In genomic region chr2:231706731-231707624, GRCh38 we compare ENCODE assay signal across 1 cellular context.
TF ChIP-seq lines count a peak whose summit lies in the region.

No MANE protein-coding gene starts in this region.

TF ChIP-seq in HepG2, 621 proteins besides CTCF, POLR2A, EP300 and RAD21 (continued from another document and continues in another):
- TF ChIP-seq ZNF512B (CRISPR knock-in tag; IDR thresholded peaks at IDR 0.05; ENCODE audit: borderline replicate concordance): no peak
- no peak for TF ChIP-seq KDM4B (CRISPR knock-in tag; IDR thresholded peaks at IDR 0.05)
- TF ChIP-seq, protein P1, sequence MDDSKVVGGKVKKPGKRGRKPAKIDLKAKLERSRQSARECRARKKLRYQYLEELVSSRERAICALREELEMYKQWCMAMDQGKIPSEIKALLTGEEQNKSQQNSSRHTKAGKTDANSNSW (CRISPR knock-in tag; IDR thresholded peaks at IDR 0.05; ENCODE audit: borderline replicate concordance): peak; percentile 95; the same call in 1 of the 2 replicates
- 0 out of 2 replicates have a peak, but pooled peaks have one; percentile 50 for TF ChIP-seq ZNF253 (CRISPR knock-in tag; IDR thresholded peaks at IDR 0.05; ENCODE audit: borderline replicate concordance)
- TF ChIP-seq SUZ12 (IDR thresholded peaks at IDR 0.05; ENCODE audit: low read depth, low read length): no peak
- TF ChIP-seq, protein P2, sequence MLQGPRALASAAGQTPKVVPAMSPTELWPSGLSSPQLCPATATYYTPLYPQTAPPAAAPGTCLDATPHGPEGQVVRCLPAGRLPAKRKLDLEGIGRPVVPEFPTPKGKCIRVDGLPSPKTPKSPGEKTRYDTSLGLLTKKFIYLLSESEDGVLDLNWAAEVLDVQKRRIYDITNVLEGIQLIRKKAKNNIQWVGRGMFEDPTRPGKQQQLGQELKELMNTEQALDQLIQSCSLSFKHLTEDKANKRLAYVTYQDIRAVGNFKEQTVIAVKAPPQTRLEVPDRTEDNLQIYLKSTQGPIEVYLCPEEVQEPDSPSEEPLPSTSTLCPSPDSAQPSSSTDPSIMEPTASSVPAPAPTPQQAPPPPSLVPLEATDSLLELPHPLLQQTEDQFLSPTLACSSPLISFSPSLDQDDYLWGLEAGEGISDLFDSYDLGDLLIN (CRISPR knock-in tag; IDR thresholded peaks at IDR 0.05; ENCODE audit: borderline replicate concordance): no peak
- TF ChIP-seq, protein P3, sequence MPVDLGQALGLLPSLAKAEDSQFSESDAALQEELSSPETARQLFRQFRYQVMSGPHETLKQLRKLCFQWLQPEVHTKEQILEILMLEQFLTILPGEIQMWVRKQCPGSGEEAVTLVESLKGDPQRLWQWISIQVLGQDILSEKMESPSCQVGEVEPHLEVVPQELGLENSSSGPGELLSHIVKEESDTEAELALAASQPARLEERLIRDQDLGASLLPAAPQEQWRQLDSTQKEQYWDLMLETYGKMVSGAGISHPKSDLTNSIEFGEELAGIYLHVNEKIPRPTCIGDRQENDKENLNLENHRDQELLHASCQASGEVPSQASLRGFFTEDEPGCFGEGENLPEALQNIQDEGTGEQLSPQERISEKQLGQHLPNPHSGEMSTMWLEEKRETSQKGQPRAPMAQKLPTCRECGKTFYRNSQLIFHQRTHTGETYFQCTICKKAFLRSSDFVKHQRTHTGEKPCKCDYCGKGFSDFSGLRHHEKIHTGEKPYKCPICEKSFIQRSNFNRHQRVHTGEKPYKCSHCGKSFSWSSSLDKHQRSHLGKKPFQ (CRISPR knock-in tag; IDR thresholded peaks at IDR 0.05; ENCODE audit: insufficient replicate concordance): peak; percentile 9
- TF ChIP-seq KLF9 (CRISPR knock-in tag; IDR thresholded peaks at IDR 0.05; ENCODE audit: low read depth): no peak
- TF ChIP-seq HOXA9 (CRISPR knock-in tag; IDR thresholded peaks at IDR 0.05; ENCODE audit: borderline replicate concordance): peak; percentile 73; the same call in 1 of the 2 replicates
- TF ChIP-seq ZNF432 (CRISPR knock-in tag; IDR thresholded peaks at IDR 0.05; ENCODE audit: borderline replicate concordance): peak; percentile 89; the same call in 1 of the 2 replicates
- TF ChIP-seq, protein P4, sequence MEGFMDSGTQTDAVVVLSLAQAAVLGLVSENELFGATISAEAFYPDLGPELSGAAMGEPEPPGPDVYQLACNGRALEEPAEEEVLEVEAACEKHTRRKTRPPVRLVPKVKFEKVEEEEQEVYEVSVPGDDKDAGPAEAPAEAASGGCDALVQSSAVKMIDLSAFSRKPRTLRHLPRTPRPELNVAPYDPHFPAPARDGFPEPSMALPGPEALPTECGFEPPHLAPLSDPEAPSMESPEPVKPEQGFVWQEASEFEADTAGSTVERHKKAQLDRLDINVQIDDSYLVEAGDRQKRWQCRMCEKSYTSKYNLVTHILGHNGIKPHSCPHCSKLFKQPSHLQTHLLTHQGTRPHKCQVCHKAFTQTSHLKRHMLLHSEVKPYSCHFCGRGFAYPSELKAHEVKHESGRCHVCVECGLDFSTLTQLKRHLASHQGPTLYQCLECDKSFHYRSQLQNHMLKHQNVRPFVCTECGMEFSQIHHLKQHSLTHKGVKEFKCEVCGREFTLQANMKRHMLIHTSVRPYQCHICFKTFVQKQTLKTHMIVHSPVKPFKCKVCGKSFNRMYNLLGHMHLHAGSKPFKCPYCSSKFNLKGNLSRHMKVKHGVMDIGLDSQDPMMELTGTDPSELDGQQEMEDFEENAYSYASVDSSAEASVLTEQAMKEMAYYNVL (CRISPR knock-in tag; IDR thresholded peaks at IDR 0.05; ENCODE audit: borderline replicate concordance): peak; percentile 52; the same call in 1 of the 2 replicates
- no peak for TF ChIP-seq CBX2 (IDR thresholded peaks at IDR 0.05; ENCODE audit: low read depth, low read length)
- no peak for TF ChIP-seq CBX2 (CRISPR knock-in tag; IDR thresholded peaks at IDR 0.05; ENCODE audit: low read depth)
- peak; percentile 87 for TF ChIP-seq TGIF2 (CRISPR knock-in tag; IDR thresholded peaks at IDR 0.05)
- TF ChIP-seq, protein P5, sequence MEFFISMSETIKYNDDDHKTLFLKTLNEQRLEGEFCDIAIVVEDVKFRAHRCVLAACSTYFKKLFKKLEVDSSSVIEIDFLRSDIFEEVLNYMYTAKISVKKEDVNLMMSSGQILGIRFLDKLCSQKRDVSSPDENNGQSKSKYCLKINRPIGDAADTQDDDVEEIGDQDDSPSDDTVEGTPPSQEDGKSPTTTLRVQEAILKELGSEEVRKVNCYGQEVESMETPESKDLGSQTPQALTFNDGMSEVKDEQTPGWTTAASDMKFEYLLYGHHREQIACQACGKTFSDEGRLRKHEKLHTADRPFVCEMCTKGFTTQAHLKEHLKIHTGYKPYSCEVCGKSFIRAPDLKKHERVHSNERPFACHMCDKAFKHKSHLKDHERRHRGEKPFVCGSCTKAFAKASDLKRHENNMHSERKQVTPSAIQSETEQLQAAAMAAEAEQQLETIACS (CRISPR knock-in tag; IDR thresholded peaks at IDR 0.05): peak; percentile 78
- TF ChIP-seq CENPX (CRISPR knock-in tag; IDR thresholded peaks at IDR 0.05): no peak
- 0 out of 2 replicates have a peak, but pooled peaks have one; percentile 78 for TF ChIP-seq CHD4 (IDR thresholded peaks at IDR 0.05; ENCODE audit: borderline replicate concordance, low read length)
- no peak for TF ChIP-seq NFE2L2 (IDR thresholded peaks at IDR 0.05; ENCODE audit: low read length)
- peak; percentile 53 for TF ChIP-seq ZNF770 (CRISPR knock-in tag; IDR thresholded peaks at IDR 0.05)
- no peak for TF ChIP-seq ZNF382 (CRISPR knock-in tag; IDR thresholded peaks at IDR 0.05; ENCODE audit: borderline replicate concordance)
- no peak for TF ChIP-seq SMARCE1 (IDR thresholded peaks at IDR 0.05; ENCODE audit: borderline replicate concordance)
- no peak for TF ChIP-seq XBP1 (CRISPR knock-in tag; IDR thresholded peaks at IDR 0.05)
- TF ChIP-seq IKZF4 (CRISPR knock-in tag; IDR thresholded peaks at IDR 0.05; ENCODE audit: borderline replicate concordance, low read depth, not compliant biosample characterization): peak; percentile 35
- TF ChIP-seq PHF20 (CRISPR knock-in tag; IDR thresholded peaks at IDR 0.05): peak; percentile 72
- peak; percentile 99 for TF ChIP-seq NFYB (CRISPR knock-in tag; IDR thresholded peaks at IDR 0.05)
- peak; percentile 93; the same call in 1 of the 2 replicates for TF ChIP-seq ZNF333 (CRISPR knock-in tag; IDR thresholded peaks at IDR 0.05; ENCODE audit: borderline replicate concordance)
- TF ChIP-seq ZBTB7B (CRISPR knock-in tag; IDR thresholded peaks at IDR 0.05): peak; percentile 13; the same call in 1 of the 2 replicates
- TF ChIP-seq IRX3 (CRISPR knock-in tag; IDR thresholded peaks at IDR 0.05; ENCODE audit: borderline replicate concordance, low read depth): peak; percentile 68; the same call in 1 of the 2 replicates
- TF ChIP-seq JUNB (CRISPR knock-in tag; IDR thresholded peaks at IDR 0.05; ENCODE audit: borderline replicate concordance): peak; percentile 78; the same call in 1 of the 2 replicates
- TF ChIP-seq ZNF619 (CRISPR knock-in tag; IDR thresholded peaks at IDR 0.05): peak; percentile 32; the same call in 1 of the 2 replicates
- TF ChIP-seq, protein P6, sequence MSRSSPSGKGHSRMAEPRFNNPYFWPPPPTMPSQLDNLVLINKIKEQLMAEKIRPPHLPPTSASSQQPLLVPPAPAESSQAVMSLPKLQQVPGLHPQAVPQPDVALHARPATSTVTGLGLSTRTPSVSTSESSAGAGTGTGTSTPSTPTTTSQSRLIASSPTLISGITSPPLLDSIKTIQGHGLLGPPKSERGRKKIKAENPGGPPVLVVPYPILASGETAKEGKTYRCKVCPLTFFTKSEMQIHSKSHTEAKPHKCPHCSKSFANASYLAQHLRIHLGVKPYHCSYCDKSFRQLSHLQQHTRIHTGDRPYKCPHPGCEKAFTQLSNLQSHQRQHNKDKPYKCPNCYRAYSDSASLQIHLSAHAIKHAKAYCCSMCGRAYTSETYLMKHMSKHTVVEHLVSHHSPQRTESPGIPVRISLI (CRISPR knock-in tag; IDR thresholded peaks at IDR 0.05; ENCODE audit: borderline replicate concordance): no peak
- TF ChIP-seq ZSCAN20 (CRISPR knock-in tag; IDR thresholded peaks at IDR 0.05; ENCODE audit: borderline replicate concordance): no peak
- 0 out of 2 replicates have a peak, but pooled peaks have one; percentile 34 for TF ChIP-seq RFX5 (IDR thresholded peaks at IDR 0.05; ENCODE audit: low read depth, low read length)
- TF ChIP-seq SMC3 (IDR thresholded peaks at IDR 0.05; ENCODE audit: low read length): no peak
- TF ChIP-seq, protein P7, sequence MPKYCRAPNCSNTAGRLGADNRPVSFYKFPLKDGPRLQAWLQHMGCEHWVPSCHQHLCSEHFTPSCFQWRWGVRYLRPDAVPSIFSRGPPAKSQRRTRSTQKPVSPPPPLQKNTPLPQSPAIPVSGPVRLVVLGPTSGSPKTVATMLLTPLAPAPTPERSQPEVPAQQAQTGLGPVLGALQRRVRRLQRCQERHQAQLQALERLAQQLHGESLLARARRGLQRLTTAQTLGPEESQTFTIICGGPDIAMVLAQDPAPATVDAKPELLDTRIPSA (CRISPR knock-in tag; IDR thresholded peaks at IDR 0.05; ENCODE audit: borderline replicate concordance): no peak
- no peak for TF ChIP-seq FOXP1 (IDR thresholded peaks at IDR 0.05)
- TF ChIP-seq FOXP1 (CRISPR knock-in tag; IDR thresholded peaks at IDR 0.05): no peak
- TF ChIP-seq, protein P8, sequence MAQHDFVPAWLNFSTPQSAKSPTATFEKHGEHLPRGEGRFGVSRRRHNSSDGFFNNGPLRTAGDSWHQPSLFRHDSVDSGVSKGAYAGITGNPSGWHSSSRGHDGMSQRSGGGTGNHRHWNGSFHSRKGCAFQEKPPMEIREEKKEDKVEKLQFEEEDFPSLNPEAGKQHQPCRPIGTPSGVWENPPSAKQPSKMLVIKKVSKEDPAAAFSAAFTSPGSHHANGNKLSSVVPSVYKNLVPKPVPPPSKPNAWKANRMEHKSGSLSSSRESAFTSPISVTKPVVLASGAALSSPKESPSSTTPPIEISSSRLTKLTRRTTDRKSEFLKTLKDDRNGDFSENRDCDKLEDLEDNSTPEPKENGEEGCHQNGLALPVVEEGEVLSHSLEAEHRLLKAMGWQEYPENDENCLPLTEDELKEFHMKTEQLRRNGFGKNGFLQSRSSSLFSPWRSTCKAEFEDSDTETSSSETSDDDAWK (CRISPR knock-in tag; IDR thresholded peaks at IDR 0.05): no peak
- TF ChIP-seq, protein P9, sequence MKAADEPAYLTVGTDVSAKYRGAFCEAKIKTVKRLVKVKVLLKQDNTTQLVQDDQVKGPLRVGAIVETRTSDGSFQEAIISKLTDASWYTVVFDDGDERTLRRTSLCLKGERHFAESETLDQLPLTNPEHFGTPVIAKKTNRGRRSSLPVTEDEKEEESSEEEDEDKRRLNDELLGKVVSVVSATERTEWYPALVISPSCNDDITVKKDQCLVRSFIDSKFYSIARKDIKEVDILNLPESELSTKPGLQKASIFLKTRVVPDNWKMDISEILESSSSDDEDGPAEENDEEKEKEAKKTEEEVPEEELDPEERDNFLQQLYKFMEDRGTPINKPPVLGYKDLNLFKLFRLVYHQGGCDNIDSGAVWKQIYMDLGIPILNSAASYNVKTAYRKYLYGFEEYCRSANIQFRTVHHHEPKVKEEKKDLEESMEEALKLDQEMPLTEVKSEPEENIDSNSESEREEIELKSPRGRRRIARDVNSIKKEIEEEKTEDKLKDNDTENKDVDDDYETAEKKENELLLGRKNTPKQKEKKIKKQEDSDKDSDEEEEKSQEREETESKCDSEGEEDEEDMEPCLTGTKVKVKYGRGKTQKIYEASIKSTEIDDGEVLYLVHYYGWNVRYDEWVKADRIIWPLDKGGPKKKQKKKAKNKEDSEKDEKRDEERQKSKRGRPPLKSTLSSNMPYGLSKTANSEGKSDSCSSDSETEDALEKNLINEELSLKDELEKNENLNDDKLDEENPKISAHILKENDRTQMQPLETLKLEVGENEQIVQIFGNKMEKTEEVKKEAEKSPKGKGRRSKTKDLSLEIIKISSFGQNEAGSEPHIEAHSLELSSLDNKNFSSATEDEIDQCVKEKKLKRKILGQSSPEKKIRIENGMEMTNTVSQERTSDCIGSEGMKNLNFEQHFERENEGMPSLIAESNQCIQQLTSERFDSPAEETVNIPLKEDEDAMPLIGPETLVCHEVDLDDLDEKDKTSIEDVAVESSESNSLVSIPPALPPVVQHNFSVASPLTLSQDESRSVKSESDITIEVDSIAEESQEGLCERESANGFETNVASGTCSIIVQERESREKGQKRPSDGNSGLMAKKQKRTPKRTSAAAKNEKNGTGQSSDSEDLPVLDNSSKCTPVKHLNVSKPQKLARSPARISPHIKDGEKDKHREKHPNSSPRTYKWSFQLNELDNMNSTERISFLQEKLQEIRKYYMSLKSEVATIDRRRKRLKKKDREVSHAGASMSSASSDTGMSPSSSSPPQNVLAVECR (CRISPR knock-in tag; IDR thresholded peaks at IDR 0.05; ENCODE audit: borderline replicate concordance): peak; percentile 59
